Comparison of ENCODE assay signal across 8 cellular contexts in the genomic region with DNA sequence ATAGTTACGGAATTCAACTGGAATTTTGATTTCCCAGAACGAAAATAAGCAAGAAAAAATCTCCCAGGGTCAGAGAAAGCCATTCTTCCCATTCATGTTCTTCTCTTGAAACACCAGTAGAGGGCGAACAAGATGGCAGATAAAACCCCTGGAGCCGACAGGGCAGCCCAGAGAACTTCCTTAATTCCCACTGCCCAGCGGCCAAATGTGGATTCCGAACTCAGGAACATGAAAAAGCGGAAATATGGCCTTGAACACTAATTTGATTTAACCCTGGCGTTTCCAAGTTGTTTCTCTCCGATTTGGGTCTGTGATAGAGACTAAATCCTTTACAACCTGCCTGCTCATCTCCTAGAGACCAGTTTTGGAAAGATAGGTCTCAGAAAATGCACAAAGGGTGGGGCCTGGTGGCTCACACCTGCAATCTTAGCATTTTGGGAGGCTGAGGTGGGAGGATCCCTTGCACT.
A peak's percentile ranks its signal among the peaks of the same experiment; 100 is the strongest.
DNase-seq lines count a peak whose midpoint lies in the region; ATAC-seq and TF ChIP-seq lines count a peak whose summit lies in the region.

No MANE protein-coding gene starts in this region.

- peak; percentile 66 for TF ChIP-seq CTCF in NB4 (IDR thresholded peaks at IDR 0.05; ENCODE audit: low read depth, low read length)
- peak; percentile 75 for TF ChIP-seq CTCF in cardiac fibroblast (IDR thresholded peaks at IDR 0.05; ENCODE audit: low read depth, low read length)
- TF ChIP-seq CTCF in spleen (IDR thresholded peaks at IDR 0.05 in 8 of 11, conservative IDR thresholded peaks at IDR 0.05 in 3 of 11): peak; percentile 37 to 86 (median 73)

- no peaks in the 10 kb centered on the region for H3K36me3 ChIP-seq in spleen

- peak overlapping the region in 2 of 8 donors; percentile 37 to 50 for H3K27ac ChIP-seq in spleen

- no peak for TF ChIP-seq POLR2A in NB4 (IDR thresholded peaks at IDR 0.05; ENCODE audit: extremely low read depth, insufficient read length)
- no peak for TF ChIP-seq POLR2A in spleen (IDR thresholded peaks at IDR 0.05)

- intact Hi-C loops in spleen (cut with DNase I; ENCODE audit: low total_unique reads): no loop called here

- DNase-seq in DMS114 treated with DMSO at 0.1 percent for 48 hours (lab: John Stamatoyannopoulos, UW; ENCODE audit: unreplicated experiment): peak; percentile 77
- DNase-seq in NB4 (ENCODE audit: low read depth): peak; percentile 69
- DNase-seq in SK-MEL-5 (ENCODE audit: low read depth, low spot score): peak; percentile 79
- DNase-seq in cardiac fibroblast (ENCODE audit: low read depth in 2 of 2): peak; percentile 79 to 85
- peak; percentile 10 to 36 (median 35) for DNase-seq in immature natural killer cell
- no peak for DNase-seq in spleen

- in situ Hi-C loops in SK-MEL-5 (cut with HindIII; ENCODE audit: low pct_unique_long_range_greater_than_20kb, low sequenced_read_pairs): loop anchor here (25.0 kb wide), 1 partner anchor 155 kb away; no protein-coding TSS in a partner anchor

- H3K4me3 Mint-ChIP-seq in immature natural killer cell: peak overlapping the region; percentile 7 to 71 (median 48)

- ATAC-seq in GM21576 (IDR thresholded peaks at IDR 0.05; ENCODE audit: unreplicated experiment) (peak; percentile 66), HG03095 (IDR thresholded peaks at IDR 0.05; ENCODE audit: unreplicated experiment) (no peak)

- no peaks in the 10 kb centered on the region for H3K36me3 Mint-ChIP-seq in immature natural killer cell

- H3K9me3 Mint-ChIP-seq in immature natural killer cell: no peaks in the 10 kb centered on the region

- no peak overlapping the region for H3K4me3 ChIP-seq in NB4 (ENCODE audit: low read depth, low read length)
- no peak overlapping the region for H3K4me3 ChIP-seq in cardiac fibroblast (replicated peaks in 1 of 2; ENCODE audit: low read depth in 2 of 2, low read length in 2 of 2)
- H3K4me3 ChIP-seq in spleen: peak overlapping the region in 1 of 8 donors; percentile 45

- H3K4me1 Mint-ChIP-seq in immature natural killer cell: peaks cover 4 to 9% of the 10 kb centered on the region in 2 donors

- no peak overlapping the region for H3K27ac Mint-ChIP-seq in immature natural killer cell

- H3K4me1 ChIP-seq in spleen: peaks cover 6 to 16% (median 9%) of the 10 kb centered on the region in 6 donors

- peaks cover 0 to under 1% (median 0%) of the 10 kb centered on the region in 7 donors for H3K27me3 ChIP-seq in spleen (replicated peaks in 1 of 7)

- H3K9me3 ChIP-seq in spleen: peaks cover 0 to 4% (median 0%) of the 10 kb centered on the region in 8 donors

- H3K27me3 Mint-ChIP-seq in immature natural killer cell (ENCODE audit: low read depth in 3 of 3): peaks cover 0 to 1% (median 0%) of the 10 kb centered on the region in 3 donors

- WGBS in spleen, 5 donors: 1 to 2% (median 1%) methylated on average over 9 of the region's 9 CpGs
